8 cellular contexts compared by ENCODE assay signal in the genomic region with DNA sequence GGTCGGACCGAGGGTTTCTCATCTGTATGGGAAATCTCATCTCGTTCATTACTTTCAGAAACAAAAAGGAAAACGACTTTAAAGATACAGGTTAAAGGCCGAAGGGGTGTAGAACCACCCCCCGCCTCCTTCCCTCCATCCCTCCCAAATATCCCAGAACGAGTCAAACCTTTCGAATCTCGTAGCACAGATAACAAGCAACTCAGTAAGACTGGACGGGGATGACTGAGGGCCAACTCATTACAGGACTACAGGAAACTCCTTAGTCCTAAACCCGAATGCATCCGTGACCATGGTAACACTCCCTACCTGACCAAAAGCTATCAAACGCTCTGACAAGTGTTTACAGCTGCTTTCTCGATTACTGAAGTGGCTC. TPM values are rescaled to one million over a fixed set of nuclear protein-coding genes. Genes with fewer than 3 reads are reported as not detected.
DNase-seq lines count a peak whose midpoint lies in the region; ATAC-seq and TF ChIP-seq lines count a peak whose summit lies in the region.
"Not testable (repeated sequence)": the region's sequence is repeated elsewhere in the genome, so short reads cannot be mapped to it uniquely, and the experiment has no call there.

No MANE protein-coding gene starts in this region.

- not testable (repeated sequence) for H3K27me3 ChIP-seq in upper lobe of right lung

- TF ChIP-seq CTCF in GM12864 (IDR thresholded peaks at IDR 0.05; ENCODE audit: low read depth, low read length, missing control alignments); astrocyte of the cerebellum (IDR thresholded peaks at IDR 0.05; ENCODE audit: low read depth, low read length, missing control alignments); glutamatergic neuron (IDR thresholded peaks at IDR 0.05; ENCODE audit: partially characterized antibody, unreplicated experiment); neural crest cell (conservative IDR thresholded peaks at IDR 0.05); upper lobe of right lung (IDR thresholded peaks at IDR 0.05): not testable (repeated sequence)

- H3K36me3 Mint-ChIP-seq in glutamatergic neuron (ENCODE audit: unreplicated experiment); neural crest cell (ENCODE audit: low read depth): not testable (repeated sequence)

- H3K4me1 ChIP-seq in upper lobe of right lung = not testable (repeated sequence)

- H3K4me1 Mint-ChIP-seq in glutamatergic neuron (ENCODE audit: low read depth, unreplicated experiment) = not testable (repeated sequence)
- H3K4me1 Mint-ChIP-seq in neural crest cell = peaks cover 12% of the 10 kb centered on the region

- intact Hi-C loops in upper lobe of right lung (cut with DNase I) = not testable (repeated sequence)

- not testable (repeated sequence) for H3K27ac ChIP-seq in upper lobe of right lung

- ATAC-seq in HG02571 (IDR thresholded peaks at IDR 0.05; ENCODE audit: unreplicated experiment) (peak; percentile 16), upper lobe of right lung (peak; percentile 36)

- H3K9me3 Mint-ChIP-seq in glutamatergic neuron (ENCODE audit: unreplicated experiment); neural crest cell: not testable (repeated sequence)

- in situ Hi-C loops in astrocyte of the cerebellum (cut with HindIII; ENCODE audit: low sequenced_read_pairs) = not testable (repeated sequence)

- DNase-seq in GM12864 (ENCODE audit: low read depth) = peak; percentile 37
- DNase-seq in M059J (ENCODE audit: low read depth) = peak; percentile 47
- DNase-seq in SKM-1 treated with dmso at 0.1 percent for 144 hours (lab: John Stamatoyannopoulos, UW; ENCODE audit: unreplicated experiment) = peak; percentile 12
- DNase-seq in astrocyte of the cerebellum (ENCODE audit: low read depth); glutamatergic neuron; neural crest cell (ENCODE audit: low read depth, low spot score); upper lobe of right lung: not testable (repeated sequence)

- H3K4me3 ChIP-seq in GM12864 (ENCODE audit: low read depth, low read length) = peak overlapping the region; percentile 47
- peak overlapping the region; percentile 36 for H3K4me3 ChIP-seq in astrocyte of the cerebellum (ENCODE audit: low read depth, low read length)
- H3K4me3 ChIP-seq in upper lobe of right lung = peak overlapping the region; percentile 62

- not testable (repeated sequence) for H3K27ac Mint-ChIP-seq in glutamatergic neuron (ENCODE audit: unreplicated experiment)
- peak overlapping the region; percentile 35 for H3K27ac Mint-ChIP-seq in neural crest cell (ENCODE audit: unreplicated experiment)

- H3K9me3 ChIP-seq in upper lobe of right lung = not testable (repeated sequence)

- not testable (repeated sequence) for H3K27me3 Mint-ChIP-seq in glutamatergic neuron (ENCODE audit: unreplicated experiment); neural crest cell (ENCODE audit: low read depth)

- peak overlapping the region; percentile 94 for H3K4me3 Mint-ChIP-seq in glutamatergic neuron (ENCODE audit: unreplicated experiment)
- peak overlapping the region; percentile 100 for H3K4me3 Mint-ChIP-seq in neural crest cell

- H3K36me3 ChIP-seq in upper lobe of right lung = not testable (repeated sequence)

RNA-seq across cellular contexts. Expression of a gene that starts 29.0 kb away (rescaled TPM):
- total RNA-seq in M059J (2014; rRNA removed; shearing (Covaris generic)) = not detected in 2 replicates
- total RNA-seq in glutamatergic neuron (ENCODE audit: unreplicated experiment) (not detected), neural crest cell (not detected in 2 replicates), upper lobe of right lung (40.9 TPM)

Comparison
In these comparisons a context has a peak if more than half of its experiments do, and no peak if none do; other contexts are left out.
1. RNA of a gene that starts 29.0 kb away (total RNA-seq): 40.9 TPM in upper lobe of right lung (single experiment); not detected in neural crest cell, not detected in M059J and not detected in glutamatergic neuron (single experiment); every median in the first group is over 10 times any median in the second.
2. Peak in every context shown above with its lines, with median percentiles within 50 percentile points of each other: H3K4me3 ChIP-seq.